20 cellular contexts compared by ENCODE assay signal in genomic region chrX:52541051-52541450, GRCh38. TPM values are rescaled to one million over a fixed set of nuclear protein-coding genes. Genes with fewer than 3 reads are reported as not detected.
"Had no signal": no experiment of that assay in that cellular context is flagged by ENCODE, and none has a peak within 500 bp of the region (broad histone marks: within the 10 kb centered on the region; RNA-seq: fewer than 3 reads in every experiment).

No MANE protein-coding gene starts in this region.

RNA-seq across cellular contexts. Expression of gene XAGE1B, which starts 24.2 kb away (rescaled TPM):
- total RNA-seq: activated naive CD4-positive, alpha-beta T cell treated with anti-CD3 and anti-CD28 coated beads for 36 hours; activated naive CD4-positive, alpha-beta T cell treated with anti-CD3 and anti-CD28 coated beads, Interleukin-2, amount 50 U/mL, for 72 hours; activated naive CD8-positive, alpha-beta T cell treated with anti-CD3 and anti-CD28 coated beads for 36 hours; activated naive CD8-positive, alpha-beta T cell treated with anti-CD3 and anti-CD28 coated beads, Interleukin-2, amount 10 ng/mL, durations not matched to agents 7 days and 5 days; activated T-cell treated with anti-CD3 and anti-CD28 coated beads, Interleukin-2, amount 50 U/mL, for 4 hours; activated T-cell treated with anti-CD3 and anti-CD28 coated beads, Interleukin-2, amount 50 U/mL, for 72 hours; activated T-helper 1 cell treated with anti-CD3 and anti-CD28 coated beads, Interleukin-12 subunit alpha, Interleukin-12 subunit beta, Interleukin-2, Interleukin-4 antibody, amounts not matched to agents 30 ng/mL and 10 ng/mL and 1 ng/mL, durations not matched to agents 14 hours and 24 hours and 36 hours; activated T-helper 17 cell treated with anti-CD3 and anti-CD28 coated beads, Interleukin-2, amount 50 U/mL, for 72 hours; activated T-helper 2 cell treated with anti-CD3 and anti-CD28 coated beads, Interferon-gamma antibody, Interleukin-2, Interleukin-4, amounts not matched to agents 10 μg/mL and 5 μg/mL and 100 μg/mL, durations not matched to agents 14 hours and 24 hours and 36 hours; adrenal gland; aorta; ascending aorta; astrocyte; body of pancreas; breast epithelium; bronchial epithelial cell; cardiac muscle cell; cardiac septum; cerebellum had no signal
- polyA plus RNA-seq: adipose tissue, adrenal gland, aorta, cardiac muscle cell had no signal

RNA-seq across cellular contexts. Expression of gene XAGE1A, which starts 45.4 kb away (rescaled TPM):
- total RNA-seq: activated naive CD4-positive, alpha-beta T cell treated with anti-CD3 and anti-CD28 coated beads for 36 hours; activated naive CD4-positive, alpha-beta T cell treated with anti-CD3 and anti-CD28 coated beads, Interleukin-2, amount 50 U/mL, for 72 hours; activated naive CD8-positive, alpha-beta T cell treated with anti-CD3 and anti-CD28 coated beads for 36 hours; activated naive CD8-positive, alpha-beta T cell treated with anti-CD3 and anti-CD28 coated beads, Interleukin-2, amount 10 ng/mL, durations not matched to agents 7 days and 5 days; activated T-cell treated with anti-CD3 and anti-CD28 coated beads, Interleukin-2, amount 50 U/mL, for 4 hours; activated T-cell treated with anti-CD3 and anti-CD28 coated beads, Interleukin-2, amount 50 U/mL, for 72 hours; activated T-helper 1 cell treated with anti-CD3 and anti-CD28 coated beads, Interleukin-12 subunit alpha, Interleukin-12 subunit beta, Interleukin-2, Interleukin-4 antibody, amounts not matched to agents 30 ng/mL and 10 ng/mL and 1 ng/mL, durations not matched to agents 14 hours and 24 hours and 36 hours; activated T-helper 17 cell treated with anti-CD3 and anti-CD28 coated beads, Interleukin-2, amount 50 U/mL, for 72 hours; activated T-helper 2 cell treated with anti-CD3 and anti-CD28 coated beads, Interferon-gamma antibody, Interleukin-2, Interleukin-4, amounts not matched to agents 10 μg/mL and 5 μg/mL and 100 μg/mL, durations not matched to agents 14 hours and 24 hours and 36 hours; adrenal gland; aorta; ascending aorta; astrocyte; body of pancreas; breast epithelium; bronchial epithelial cell; cardiac muscle cell; cardiac septum; cerebellum had no signal
- polyA plus RNA-seq: adipose tissue, adrenal gland, aorta, cardiac muscle cell had no signal
